ENCODE assay signal across 8 cellular contexts in the genomic region with DNA sequence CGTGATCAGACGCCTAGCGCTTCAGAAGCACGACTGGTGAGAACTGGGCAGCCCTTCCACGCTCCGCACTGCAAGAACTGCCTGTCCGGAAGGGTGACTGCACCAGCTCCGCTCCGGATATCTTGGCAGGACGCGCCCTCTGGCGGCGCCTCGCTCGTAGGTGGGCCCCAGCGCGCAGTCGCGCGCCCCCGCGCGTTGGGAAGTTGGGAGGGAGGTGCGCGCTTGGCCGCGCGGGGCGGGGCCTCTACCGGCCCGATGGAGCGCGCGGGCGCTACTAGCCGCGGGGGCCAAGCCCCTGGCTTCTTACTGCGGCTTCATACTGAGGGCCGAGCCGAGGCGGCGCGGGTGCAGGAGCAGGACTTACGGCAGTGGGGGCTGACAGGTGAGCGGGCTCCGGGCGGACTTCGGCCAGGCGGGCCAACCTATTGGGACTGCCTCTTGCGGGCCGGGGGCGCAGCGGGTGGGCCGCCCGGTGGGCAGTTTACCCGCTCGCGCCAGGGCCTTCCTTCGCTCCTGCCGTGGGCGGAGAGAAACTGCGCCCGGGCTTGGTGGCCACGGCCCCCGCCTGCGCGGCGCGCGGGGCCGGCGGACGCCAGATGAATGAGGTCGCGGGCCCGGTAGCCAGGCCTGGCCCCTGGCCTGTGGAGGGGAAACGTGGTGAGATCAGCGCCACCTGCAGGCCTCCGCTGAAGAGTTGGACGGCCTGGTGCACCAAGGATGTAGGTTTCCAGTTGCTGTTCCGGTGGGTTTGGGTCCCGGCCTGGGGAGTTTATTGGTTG. TPM values are rescaled to one million over a fixed set of nuclear protein-coding genes. Genes with fewer than 3 reads are reported as not detected.
DNase-seq lines count a peak whose midpoint lies in the region; ATAC-seq and TF ChIP-seq lines count a peak whose summit lies in the region.

A gene (plus strand): TSS at position 236 of the 779 bp plus-strand sequence. CDS start 20 bp downstream, at position 256.

- peak within 1 kb of the TSS; percentile 91 to 97 (median 96) for H3K4me3 Mint-ChIP-seq in IgD-negative memory B cell

- no peaks in the 10 kb centered on the region for H3K27me3 ChIP-seq in mucosa of rectum (ENCODE audit: control insufficient read depth in 2 of 2, insufficient read depth in 2 of 2, low read length in 2 of 2)

- H3K36me3 ChIP-seq in mucosa of rectum (ENCODE audit: control insufficient read depth in 2 of 2, insufficient read depth in 2 of 2, low read length in 2 of 2): no peaks in the 10 kb centered on the region

- H3K9ac ChIP-seq in mucosa of rectum (ENCODE audit: low read depth in 1 of 2, low read length in 2 of 2): peak within 1 kb of the TSS; percentile 83 to 84

- peak within 1 kb of the TSS; percentile 85 to 88 for H3K27ac ChIP-seq in mucosa of rectum (ENCODE audit: low read depth in 2 of 2, low read length in 2 of 2)

- peak; percentile 83 for ATAC-seq in GM21529 (IDR thresholded peaks at IDR 0.05; ENCODE audit: unreplicated experiment)

- H3K36me3 Mint-ChIP-seq in IgD-negative memory B cell: peaks cover 2% of the 10 kb centered on the region

- no peaks in the 10 kb centered on the region for H3K27me3 Mint-ChIP-seq in IgD-negative memory B cell

- peaks cover 24 to 29% (median 25%) of the 10 kb centered on the region in 3 donors for H3K4me1 Mint-ChIP-seq in IgD-negative memory B cell

- H3K4me1 ChIP-seq in mucosa of rectum (ENCODE audit: control insufficient read depth in 2 of 2, insufficient read depth in 2 of 2, low read length in 2 of 2): peaks cover 19 to 35% of the 10 kb centered on the region in 2 donors

- H3K9me3 Mint-ChIP-seq in IgD-negative memory B cell: no peaks in the 10 kb centered on the region

- H3K27ac Mint-ChIP-seq in IgD-negative memory B cell: peak within 1 kb of the TSS; percentile 52 to 87 (median 64)

- DNase-seq in DMS153 (lab: John Stamatoyannopoulos, UW): peak; percentile 94
- peak; percentile 98 for DNase-seq in OCI-M1 (lab: John Stamatoyannopoulos, UW)
- peak; percentile 85 for DNase-seq in activated T-cell treated with anti-CD3 and anti-CD28 coated beads for 4 hours
- peak; percentile 66 for DNase-seq in epithelial cell of proximal tubule (ENCODE audit: low read depth)
- DNase-seq in stimulated activated CD8-positive, alpha-beta memory T cell treated with anti-CD3 and anti-CD28 coated beads, Interleukin-4, amount 100 ng/mL, for 48 hours: peak; percentile 94

- peak; percentile 81 for TF ChIP-seq CTCF in epithelial cell of proximal tubule (conservative IDR thresholded peaks at IDR 0.05; ENCODE audit: low read depth, low read length)

- H3K9me3 ChIP-seq in mucosa of rectum (ENCODE audit: control insufficient read depth in 2 of 2, low read length in 2 of 2): no peaks in the 10 kb centered on the region

- peak within 1 kb of the TSS; percentile 90 for H3K4me3 ChIP-seq in epithelial cell of proximal tubule (ENCODE audit: low read depth, low read length)
- peak within 1 kb of the TSS; percentile 78 to 94 for H3K4me3 ChIP-seq in mucosa of rectum (ENCODE audit: low read length in 2 of 2)

RNA-seq across cellular contexts. Expression of the gene that starts here (rescaled TPM):
- polyA plus RNA-seq in IgD-negative memory B cell: 26.0 TPM
- 28.0 and 34.7 TPM in 2 replicates for total RNA-seq in epithelial cell of proximal tubule

Comparison
In these comparisons a context has a peak if more than half of its experiments do, and no peak if none do; other contexts are left out.
1. Peak in every context shown above with its lines: DNase-seq, ATAC-seq, H3K4me3 ChIP-seq and H3K27ac ChIP-seq.